7 cellular contexts compared by ENCODE assay signal in genomic region chr2:39469807-39470206, GRCh38. TPM values are rescaled to one million over a fixed set of nuclear protein-coding genes. Genes with fewer than 3 reads are reported as not detected.
DNase-seq lines count a peak whose midpoint lies in the region; ATAC-seq and TF ChIP-seq lines count a peak whose summit lies in the region.

No MANE protein-coding gene starts in this region.

- peak overlapping the region; percentile 16; the same call in 1 of the 2 replicates for H3K4me3 ChIP-seq in HFF-Myc (replicated peaks; ENCODE audit: low read depth, low read length)
- no peak overlapping the region for H3K4me3 ChIP-seq in MG63

- TF ChIP-seq CTCF in HFF-Myc (IDR thresholded peaks at IDR 0.05; ENCODE audit: low read depth, low read length, missing control alignments), result no peak

- H3K9me3 ChIP-seq in MG63, result no peaks in the 10 kb centered on the region

- peak; percentile 40 for DNase-seq in HFF-Myc (ENCODE audit: extremely low read depth, low read depth)
- peak; percentile 43 for DNase-seq in MG63
- peak; percentile 35 for DNase-seq in pons (ENCODE audit: low spot score)
- DNase-seq in KBM-7, result no peak
- no peak for DNase-seq in T-cell

- H3K36me3 ChIP-seq in MG63, result no peaks in the 10 kb centered on the region

- ATAC-seq in GM18868 (IDR thresholded peaks at IDR 0.05; ENCODE audit: unreplicated experiment) (peak; percentile 89), esophagus mucosa (peak; percentile 71), T-cell (replicated peaks in 1 of 4) (no peak)

- POLR2A ChIA-PET in T-cell (lab: Charles Lee), result no interaction called here

- H3K36me3 Mint-ChIP-seq in T-cell, result no peaks in the 10 kb centered on the region

- H3K4me1 Mint-ChIP-seq in T-cell, result peaks cover 0 to 9% (median 6%) of the 10 kb centered on the region in 3 donors

- no peaks in the 10 kb centered on the region for H3K27me3 ChIP-seq in MG63

- no peak overlapping the region for H3K27ac Mint-ChIP-seq in T-cell

- no peak overlapping the region for H3K4me3 Mint-ChIP-seq in T-cell

- H3K9me3 Mint-ChIP-seq in T-cell, result no peaks in the 10 kb centered on the region

- in situ Hi-C loops in KBM-7 (cut with MboI; ENCODE audit: low pct_unique_long_range_greater_than_20kb, low sequenced_read_pairs), result no loop called here

- no peaks in the 10 kb centered on the region for H3K27me3 Mint-ChIP-seq in T-cell

- CTCF ChIA-PET in T-cell (lab: Charles Lee), result no interaction called here

RNA-seq across cellular contexts. Expression of gene MAP4K3, which starts 32.7 kb away (rescaled TPM):
- 8.7 and 15.6 TPM in 2 replicates for total RNA-seq in MG63 (2014; rRNA removed; shearing (Covaris generic); ENCODE audit: low replicate concordance)
- total RNA-seq in esophagus mucosa (12.4 TPM), T-cell (10 to 100 TPM; 13.8 to 27.0 (median 17.4) TPM)

Comparison
In these comparisons a context has a peak if more than half of its experiments do, and no peak if none do; other contexts are left out.
1. ATAC-seq: peak in GM18868 (single experiment) and esophagus mucosa (single experiment); none in T-cell (0 of 4).
2. DNase-seq: peak in HFF-Myc (single experiment), MG63 (single experiment) and pons (single experiment); none in KBM-7 (single experiment) and T-cell (0 of 34).